11 cellular contexts compared by ENCODE assay signal in the genomic region with DNA sequence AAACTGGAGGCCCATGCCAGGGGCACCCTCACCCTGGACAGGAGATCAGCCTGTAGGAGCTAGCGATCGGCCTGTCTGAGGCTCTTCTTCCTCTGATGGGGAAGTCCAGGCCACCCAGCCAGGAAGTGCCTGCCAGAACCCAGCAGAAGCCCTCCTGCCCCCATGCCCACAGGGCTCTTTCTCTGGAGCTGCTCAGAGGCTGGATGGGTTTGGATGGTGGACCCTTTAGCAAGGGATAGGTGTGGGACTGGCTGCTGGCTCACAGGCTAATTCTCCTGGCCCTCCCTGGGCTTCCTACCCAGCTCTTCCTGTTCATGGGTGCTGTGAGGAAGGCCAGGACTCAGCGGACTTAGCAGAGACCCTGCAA. TPM values are rescaled to one million over a fixed set of nuclear protein-coding genes. Genes with fewer than 3 reads are reported as not detected.
DNase-seq lines count a peak whose midpoint lies in the region; ATAC-seq and TF ChIP-seq lines count a peak whose summit lies in the region.
"Had no signal": no experiment of that assay in that cellular context is flagged by ENCODE, and none has a peak within 500 bp of the region (broad histone marks: within the 10 kb centered on the region; RNA-seq: fewer than 3 reads in every experiment).

No MANE protein-coding gene starts in this region.

- no peak overlapping the region for H3K4me3 ChIP-seq in BLaER1
- H3K4me3 ChIP-seq in adipocyte (ENCODE audit: low read length) = no peak overlapping the region
- H3K4me3 ChIP-seq in mucosa of rectum (ENCODE audit: low read length in 2 of 2) = peak overlapping the region in 1 of 2 donors; percentile 33
- no peak overlapping the region for H3K4me3 ChIP-seq in testis

- peak; percentile 52 for TF ChIP-seq POLR2A in GM18505 (IDR thresholded peaks at IDR 0.05; ENCODE audit: borderline replicate concordance, extremely low read depth, insufficient read depth, insufficient read length)
- no peak for TF ChIP-seq POLR2A in testis (IDR thresholded peaks at IDR 0.05)

- peak overlapping the region; percentile 43; the same call in 1 of the 2 replicates for H3K9ac ChIP-seq in BLaER1
- H3K9ac ChIP-seq in adipocyte (ENCODE audit: low read length) = peak overlapping the region; percentile 27
- H3K9ac ChIP-seq in mucosa of rectum (ENCODE audit: low read depth in 1 of 2, low read length in 2 of 2) = peak overlapping the region; percentile 24 to 25

- DNase-seq in adipocyte (ENCODE audit: low read depth) = no peak
- no peak for DNase-seq in testis
- DNase-seq in NCI-H1694 (lab: John Stamatoyannopoulos, UW) = no peak
- DNase-seq: T-cell had no signal

- H3K9me3 ChIP-seq in BLaER1 (no peaks in the 10 kb centered on the region), adipocyte (ENCODE audit: control insufficient read depth, low read length) (no peaks in the 10 kb centered on the region), mucosa of rectum (ENCODE audit: control insufficient read depth in 2 of 2, low read length in 2 of 2) (no peaks in the 10 kb centered on the region), testis (no peaks in the 10 kb centered on the region)

- peak overlapping the region; percentile 83 for H3K4me2 ChIP-seq in BLaER1

- H3K36me3 ChIP-seq in BLaER1 = no peaks in the 10 kb centered on the region
- no peaks in the 10 kb centered on the region for H3K36me3 ChIP-seq in adipocyte (ENCODE audit: control insufficient read depth, insufficient read depth, low read length, severe bottlenecking)
- H3K36me3 ChIP-seq in mucosa of rectum (ENCODE audit: control insufficient read depth in 2 of 2, insufficient read depth in 2 of 2, low read length in 2 of 2) = no peaks in the 10 kb centered on the region
- H3K36me3 ChIP-seq in testis (ENCODE audit: low read depth, missing control alignments) = no peaks in the 10 kb centered on the region

- TF ChIP-seq CTCF in testis (IDR thresholded peaks at IDR 0.05) = no peak

- WGBS in testis, 2 donors = 83 to 94% methylated on average over 2 to 3 of the region's 3 CpGs

- ATAC-seq in GM18505 (IDR thresholded peaks at IDR 0.05; ENCODE audit: unreplicated experiment) (no peak), GM19328 (IDR thresholded peaks at IDR 0.05; ENCODE audit: unreplicated experiment) (no peak), HG03521 (IDR thresholded peaks at IDR 0.05; ENCODE audit: unreplicated experiment) (no peak)
- ATAC-seq: T-cell had no signal

- H3K27me3 ChIP-seq in BLaER1 = no peaks in the 10 kb centered on the region
- no peaks in the 10 kb centered on the region for H3K27me3 ChIP-seq in adipocyte (replicated peaks; ENCODE audit: control insufficient read depth, insufficient read depth, low read length)
- H3K27me3 ChIP-seq in mucosa of rectum (ENCODE audit: control insufficient read depth in 2 of 2, insufficient read depth in 2 of 2, low read length in 2 of 2) = no peaks in the 10 kb centered on the region
- H3K27me3 ChIP-seq in testis = no peaks in the 10 kb centered on the region
- H3K27me3 ChIP-seq: foreskin keratinocyte had no signal

- intact Hi-C loops in testis (cut with DNase I; ENCODE audit: low total_unique reads) = loop anchor here (5.0 kb wide), 2 partner anchors 375 to 390 kb away; no protein-coding TSS in a partner anchor

- no peaks in the 10 kb centered on the region for H4K20me1 ChIP-seq in BLaER1

- H3K27ac ChIP-seq in BLaER1 (peak overlapping the region; percentile 63), mucosa of rectum (ENCODE audit: low read depth in 2 of 2, low read length in 2 of 2) (peak overlapping the region in 1 of 2 donors; percentile 87), testis (no peak overlapping the region)
- H3K27ac ChIP-seq: foreskin keratinocyte had no signal

- H3K4me1 ChIP-seq in BLaER1 (peaks cover 78% of the 10 kb centered on the region), adipocyte (ENCODE audit: control insufficient read depth, insufficient read depth, low read length) (peaks cover 10% of the 10 kb centered on the region), mucosa of rectum (ENCODE audit: control insufficient read depth in 2 of 2, insufficient read depth in 2 of 2, low read length in 2 of 2) (peaks cover 37 to 44% of the 10 kb centered on the region in 2 donors), testis (peaks cover 28% of the 10 kb centered on the region)

RNA-seq across cellular contexts. Expression of a gene that starts 7.7 kb away (rescaled TPM):
- 1 to 10 TPM; 5.3 to 7.6 TPM for total RNA-seq in testis
- 8.3 TPM for polyA plus RNA-seq in testis (ENCODE audit: insufficient read depth, low read depth, low replicate concordance)
- total RNA-seq: foreskin keratinocyte, myocyte had no signal

RNA-seq across cellular contexts. Expression of a gene that starts 19.8 kb away (rescaled TPM):
- total RNA-seq in testis = 1 to 10 TPM; 3.0 to 6.1 TPM
- polyA plus RNA-seq in testis (ENCODE audit: insufficient read depth, low read depth, low replicate concordance) = 1.6 TPM
- total RNA-seq: foreskin keratinocyte, myocyte had no signal
- polyA plus RNA-seq: foreskin keratinocyte had no signal

RNA-seq across cellular contexts. Expression of a gene that starts 59.6 kb away (rescaled TPM):
- total RNA-seq in testis = 100 to 1,000 TPM; 191 to 439 TPM
- 186 TPM for polyA plus RNA-seq in testis (ENCODE audit: insufficient read depth, low read depth, low replicate concordance)
- total RNA-seq: foreskin keratinocyte had no signal
